In genomic region chr13:93472897-93473296, GRCh38 we compare ENCODE assay signal across 27 cellular contexts.
"Had no signal": no experiment of that assay in that cellular context is flagged by ENCODE, and none has a peak within 500 bp of the region (broad histone marks: within the 10 kb centered on the region; RNA-seq: fewer than 3 reads in every experiment).

No MANE protein-coding gene starts in this region.

- H3K9me3 ChIP-seq: Peyer's patch had no signal

- ATAC-seq: activated CD8-positive, alpha-beta T cell treated with anti-CD3 and anti-CD28 coated beads, Interleukin-2, amount 10 ng/mL, durations not matched to agents 7 days and 5 days; PC-3 had no signal

- H3K27ac ChIP-seq: brain microvascular endothelial cell, Peyer's patch had no signal

- H3K27me3 ChIP-seq: brain microvascular endothelial cell, Peyer's patch had no signal

- DNase-seq: activated CD4-positive, alpha-beta T cell treated with anti-CD3 and anti-CD28 coated beads, Interleukin-2, amount 10 ng/mL, durations not matched to agents 24 days and 14 days; activated CD4-positive, alpha-beta T cell treated with anti-CD3 and anti-CD28 coated beads, Interleukin-2, amount 50 U/mL, for 48 hours; activated CD8-positive, alpha-beta T cell treated with anti-CD3 and anti-CD28 coated beads, Interleukin-2, amount 10 ng/mL, durations not matched to agents 7 days and 5 days; activated gamma-delta T cell; activated naive CD4-positive, alpha-beta T cell treated with Interleukin-2 at 50 U/mL for 16 hours; activated naive CD8-positive, alpha-beta T cell treated with anti-CD3 and anti-CD28 coated beads, Interleukin-2, amount 10 ng/mL, durations not matched to agents 7 days and 5 days; activated T-cell treated with anti-CD3 and anti-CD28 coated beads, Interleukin-2, amount 50 U/mL, for 24 hours; amygdala; brain microvascular endothelial cell; central memory CD4-positive, alpha-beta T cell; Karpas-422; NCI-H1048; NCI-H1105 treated with DMSO at 0.1 percent for 48 hours; NCI-H1436; NCI-H1694; NCI-H2029; NCI-H2107; NCI-H2171; NCI-H510A; NCI-H526; NCI-H748 treated with DMSO at 0.1 percent for 48 hours; NK-92 treated with Interleukin-12 subunit alpha and Interleukin-12 subunit beta, amount 100 ng/mL, for 24 hours; PC-3; Peyer's patch; RPMI8226; SIG-M5 had no signal

- H3K4me1 ChIP-seq: Peyer's patch had no signal

- H3K4me3 ChIP-seq: Peyer's patch had no signal

- H3K36me3 ChIP-seq: brain microvascular endothelial cell, Peyer's patch had no signal

- FAIRE-seq: TTC549 had no signal
